8 cellular contexts compared by ENCODE assay signal in genomic region chr3:185308126-185308754, GRCh38. TPM values are rescaled to one million over a fixed set of nuclear protein-coding genes. Genes with fewer than 3 reads are reported as not detected.
DNase-seq lines count a peak whose midpoint lies in the region; ATAC-seq and TF ChIP-seq lines count a peak whose summit lies in the region.

No MANE protein-coding gene starts in this region.

- H3K4me3 Mint-ChIP-seq in stimulated activated naive B cell treated with anti-CD40 and anti-IgM and Interleukin-4, amounts not matched to agents 10 μg/mL and 1 μg/mL and 100 μg/mL, for 72 hours = no peak overlapping the region

- no peak overlapping the region for H3K9ac ChIP-seq in IMR-90 (ENCODE audit: low read depth, low read length)

- peak; percentile 59 for TF ChIP-seq CTCF in IMR-90 (conservative IDR thresholded peaks at IDR 0.05; ENCODE audit: low read depth, low read length)
- TF ChIP-seq CTCF in RWPE2 (IDR thresholded peaks at IDR 0.05; ENCODE audit: poor library complexity, severe bottlenecking) = peak; percentile 80
- TF ChIP-seq CTCF in astrocyte of the spinal cord (IDR thresholded peaks at IDR 0.05; ENCODE audit: low read depth, low read length) = peak; percentile 81

- H2BK20ac ChIP-seq in IMR-90 (ENCODE audit: low read depth, low read length) = no peak overlapping the region

- H3K4me3 ChIP-seq in IMR-90 (ENCODE audit: insufficient read depth, low read depth, low read length) (no peak overlapping the region), RWPE2 (ENCODE audit: severe bottlenecking) (no peak overlapping the region), astrocyte of the spinal cord (ENCODE audit: low read depth, low read length) (no peak overlapping the region)

- no peak overlapping the region for H2BK15ac ChIP-seq in IMR-90 (ENCODE audit: low read depth, low read length)

- no peaks in the 10 kb centered on the region; a peak in 1 of 4 replicates for H3K79me1 ChIP-seq in IMR-90 (ENCODE audit: low read depth in 1 of 2, low read length in 2 of 2)

- H3K27ac ChIP-seq in IMR-90 (ENCODE audit: insufficient read depth, low read length) (no peak overlapping the region), RWPE2 (ENCODE audit: poor library complexity, severe bottlenecking) (no peak overlapping the region)

- CTCF ChIA-PET in IMR-90 (lab: Yijun Ruan, JAX) = interaction anchor here (0.6 to 0.8 kb wide), 2 partner anchors 19 to 91 kb away, joined by 4 read pairs; no protein-coding TSS in a partner anchor

- in situ Hi-C loops in IMR-90 (cut with MboI; ENCODE audit: low sequenced_read_pairs) (no loop called here), astrocyte of the spinal cord (cut with HindIII; ENCODE audit: low sequenced_read_pairs) (no loop called here)

- peaks cover 5 to 18% of the 10 kb centered on the region in 2 donors for H3K4me1 Mint-ChIP-seq in stimulated activated naive B cell treated with anti-CD40 and anti-IgM and Interleukin-4, amounts not matched to agents 10 μg/mL and 1 μg/mL and 100 μg/mL, for 72 hours

- H2AK5ac ChIP-seq in IMR-90 (ENCODE audit: low read depth, low read length) = no peak overlapping the region

- no peak overlapping the region for H2BK5ac ChIP-seq in IMR-90 (ENCODE audit: low read depth, low read length, poor library complexity, severe bottlenecking)

- no peak overlapping the region for H3K4me2 ChIP-seq in IMR-90 (ENCODE audit: low read depth, low read length)

- no peak overlapping the region for H2AK9ac ChIP-seq in IMR-90 (replicated peaks; ENCODE audit: low read depth, low read length, poor library complexity)

- intact Hi-C loops in IMR-90 (cut with micrococcal nuclease) = loop anchor here (1.0 kb wide), 1 partner anchor 433 kb away; no protein-coding TSS in a partner anchor

- no peak overlapping the region for H2AFZ ChIP-seq in IMR-90 (replicated peaks; ENCODE audit: low read length, poor library complexity)

- H3K9me1 ChIP-seq in IMR-90 (ENCODE audit: insufficient read depth, low read length) = no peaks in the 10 kb centered on the region

- no peak overlapping the region for H4K5ac ChIP-seq in IMR-90 (ENCODE audit: low read depth, low read length)

- peaks cover 15 to 18% of the 10 kb centered on the region in 2 donors for H3K9me3 Mint-ChIP-seq in stimulated activated naive B cell treated with anti-CD40 and anti-IgM and Interleukin-4, amounts not matched to agents 10 μg/mL and 1 μg/mL and 100 μg/mL, for 72 hours

- peaks cover 6% of the 10 kb centered on the region for H3K9me3 ChIP-seq in IMR-90 (ENCODE audit: control insufficient read depth, insufficient read depth, low read length)
- H3K9me3 ChIP-seq in RWPE2 (ENCODE audit: severe bottlenecking) = peaks cover 4% of the 10 kb centered on the region

- no peaks in the 10 kb centered on the region for H3K27me3 ChIP-seq in IMR-90 (ENCODE audit: control insufficient read depth, insufficient read depth, low read length)
- no peaks in the 10 kb centered on the region for H3K27me3 ChIP-seq in RWPE2 (ENCODE audit: insufficient read depth, poor library complexity, severe bottlenecking)

- H3K18ac ChIP-seq in IMR-90 (ENCODE audit: low read depth, low read length) = no peak overlapping the region

- no peak overlapping the region for H3K14ac ChIP-seq in IMR-90 (replicated peaks; ENCODE audit: low read depth, low read length)

- H3K27ac Mint-ChIP-seq in stimulated activated naive B cell treated with anti-CD40 and anti-IgM and Interleukin-4, amounts not matched to agents 10 μg/mL and 1 μg/mL and 100 μg/mL, for 72 hours = no peak overlapping the region

- H3K36me3 ChIP-seq in IMR-90 (ENCODE audit: control insufficient read depth, insufficient read depth, low read length) (peaks cover 3% of the 10 kb centered on the region), RWPE2 (ENCODE audit: low read depth) (no peaks in the 10 kb centered on the region; the same call in 1 of the 2 replicates)

- no peaks in the 10 kb centered on the region for H3K4me1 ChIP-seq in IMR-90 (ENCODE audit: control insufficient read depth, insufficient read depth, low read length)
- no peaks in the 10 kb centered on the region for H3K4me1 ChIP-seq in RWPE2 (ENCODE audit: insufficient read depth, poor library complexity, severe bottlenecking)

- peak; percentile 85 for ATAC-seq in IMR-90 (ENCODE audit: low read depth)
- peak; percentile 35; the same call in 1 of the 3 replicates for ATAC-seq in RWPE2 (ENCODE audit: low read depth)
- peak; percentile 96 for ATAC-seq in left lobe of liver
- ATAC-seq in stimulated activated naive B cell treated with anti-CD40 and anti-IgM and Interleukin-4, amounts not matched to agents 10 μg/mL and 1 μg/mL and 100 μg/mL, for 72 hours (replicated peaks) = peak; percentile 63 to 77
- no peak for ATAC-seq in HG02623 (IDR thresholded peaks at IDR 0.05; ENCODE audit: unreplicated experiment)

- no peak overlapping the region for H3K56ac ChIP-seq in IMR-90 (ENCODE audit: extremely low read depth, insufficient read depth, low read length)

- DNase-seq in activated CD4-positive, CD25-positive, alpha-beta regulatory T cell (lab: John Stamatoyannopoulos, UW) = peak in 3 of 4 experiments; percentile 2 to 17 (median 7)
- no peak for DNase-seq in activated CD4-positive, CD25-positive, alpha-beta regulatory T cell treated with anti-CD3 and anti-CD28 coated beads, Interleukin-2, amount 50 U/mL, for 72 hours
- DNase-seq in IMR-90 = peak; percentile 55
- no peak for DNase-seq in RWPE2 (ENCODE audit: low spot score)
- DNase-seq in astrocyte of the spinal cord (ENCODE audit: low read depth, low spot score) = peak; percentile 60
- no peak for DNase-seq in left lobe of liver (ENCODE audit: low spot score)
- DNase-seq in stimulated activated naive B cell treated with anti-CD40 and anti-IgM and Interleukin-4, amounts not matched to agents 10 μg/mL and 1 μg/mL and 100 μg/mL, for 72 hours = peak; percentile 46

- POLR2A ChIA-PET in IMR-90 (lab: Charles Lee; ENCODE audit: unreplicated experiment) = no interaction called here

- no peak overlapping the region for H2BK120ac ChIP-seq in IMR-90 (ENCODE audit: low read depth, low read length)

- no peaks in the 10 kb centered on the region for H3K27me3 Mint-ChIP-seq in stimulated activated naive B cell treated with anti-CD40 and anti-IgM and Interleukin-4, amounts not matched to agents 10 μg/mL and 1 μg/mL and 100 μg/mL, for 72 hours

- no TSS peak for BruUV-seq in IMR-90 (replicated peaks; lab: Mats Ljungman, UMichigan)

- no peaks in the 10 kb centered on the region for H4K20me1 ChIP-seq in IMR-90 (ENCODE audit: insufficient read depth, low read length)

- no peak overlapping the region for H4K91ac ChIP-seq in IMR-90 (ENCODE audit: insufficient read depth, low read depth, low read length)

- dilution Hi-C loops in IMR-90 (cut with HindIII; ENCODE audit: low sequenced_read_pairs, unreplicated experiment) = no loop called here

- H4K8ac ChIP-seq in IMR-90 (ENCODE audit: low read depth in 2 of 2, low read length in 2 of 2) = no peak overlapping the region

- H3K23ac ChIP-seq in IMR-90 (ENCODE audit: low read depth, low read length) = no peak overlapping the region

- H3K4ac ChIP-seq in IMR-90 (ENCODE audit: low read depth, low read length) = no peak overlapping the region

- TF ChIP-seq RAD21 in IMR-90 (IDR thresholded peaks at IDR 0.05; ENCODE audit: low read length) = peak; percentile 62

- no peak for TF ChIP-seq POLR2A in IMR-90 (IDR thresholded peaks at IDR 0.05; ENCODE audit: low read depth, low read length)

- no CpG with 5 or more reads among the region's 2 CpGs for WGBS in IMR-90 (ENCODE audit: extremely low coverage in 2 of 2, insufficient read length in 1 of 2), 2 experiments

- peaks cover 46 to 55% of the 10 kb centered on the region in 2 donors for H3K36me3 Mint-ChIP-seq in stimulated activated naive B cell treated with anti-CD40 and anti-IgM and Interleukin-4, amounts not matched to agents 10 μg/mL and 1 μg/mL and 100 μg/mL, for 72 hours

TF ChIP-seq in IMR-90, 13 proteins besides CTCF, POLR2A, EP300 and RAD21:
- TF ChIP-seq MAZ (IDR thresholded peaks at IDR 0.05; ENCODE audit: borderline replicate concordance, low read depth, low read length) (no peak), FOS (IDR thresholded peaks at IDR 0.05; ENCODE audit: low read depth, low read length) (no peak), ELK1 (IDR thresholded peaks at IDR 0.05; ENCODE audit: borderline replicate concordance, low read depth, low read length) (no peak), USF2 (IDR thresholded peaks at IDR 0.05; ENCODE audit: low read depth, low read length) (no peak), SMC3 (IDR thresholded peaks at IDR 0.05; ENCODE audit: low read depth, low read length) (peak; percentile 56), MXI1 (IDR thresholded peaks at IDR 0.05; ENCODE audit: borderline replicate concordance, low read depth, low read length) (no peak)

RNA-seq across cellular contexts. Expression of gene EHHADH, which starts 54.4 kb away (rescaled TPM):
- total RNA-seq in IMR-90 (2012; rRNA removed) = 4.2 and 4.7 TPM in 2 replicates
- 2.0 TPM in 2 replicates for polyA plus RNA-seq in IMR-90 (2012; rRNA removed)
- polyA plus RNA-seq in IMR-90 (2012; cell fraction: cytosol; rRNA removed) = 0.95 and 1.7 TPM in 2 replicates
- polyA plus RNA-seq in IMR-90 (2012; cell fraction: nucleus; rRNA removed; ENCODE audit: low replicate concordance) = 0.47 and 2.0 TPM in 2 replicates
- total RNA-seq in left lobe of liver = 323 TPM

RNA-seq across cellular contexts. Expression of gene MAP3K13, which starts 54.7 kb away (rescaled TPM):
- 17.6 and 19.2 TPM in 2 replicates for total RNA-seq in IMR-90 (2012; rRNA removed)
- 8.6 and 9.9 TPM in 2 replicates for polyA plus RNA-seq in IMR-90 (2012; rRNA removed)
- polyA plus RNA-seq in IMR-90 (2012; cell fraction: cytosol; rRNA removed) = 2.5 and 2.8 TPM in 2 replicates
- polyA plus RNA-seq in IMR-90 (2012; cell fraction: nucleus; rRNA removed; ENCODE audit: low replicate concordance) = 1.3 and 5.4 TPM in 2 replicates
- 20.0 TPM for total RNA-seq in left lobe of liver

Comparison
In these comparisons a context has a peak if more than half of its experiments do, and no peak if none do; other contexts are left out.
1. DNase-seq: peak in activated CD4-positive, CD25-positive, alpha-beta regulatory T cell (3 of 4), IMR-90 (single experiment), astrocyte of the spinal cord (single experiment) and stimulated activated naive B cell treated with anti-CD40 and anti-IgM and Interleukin-4, amounts not matched to agents 10 μg/mL and 1 μg/mL and 100 μg/mL, for 72 hours (single experiment); none in activated CD4-positive, CD25-positive, alpha-beta regulatory T cell treated with anti-CD3 and anti-CD28 coated beads, Interleukin-2, amount 50 U/mL, for 72 hours (single experiment), RWPE2 (single experiment) and left lobe of liver (single experiment).
2. RNA of gene EHHADH, which starts 54.4 kb away (total RNA-seq): 323 TPM in left lobe of liver (single experiment); 4.2 to 4.7 TPM in IMR-90; every median in the first group is over 10 times any median in the second.
3. Peak in every context shown above with its lines, with median percentiles within 50 percentile points of each other: CTCF ChIP-seq.